Comparison of ENCODE assay signal across 8 cellular contexts in genomic region chr17:28661635-28662526, GRCh38. TPM values are rescaled to one million over a fixed set of nuclear protein-coding genes. Genes with fewer than 3 reads are reported as not detected.
DNase-seq lines count a peak whose midpoint lies in the region; ATAC-seq and TF ChIP-seq lines count a peak whose summit lies in the region.

Gene SDF2 (minus strand): TSS chr17:28661906. CDS start chr17:28661876, 30 bp downstream.
Gene SUPT6H (plus strand): TSS chr17:28662205. CDS start chr17:28673402, 11,197 bp downstream.

- H3K36me3 Mint-ChIP-seq in activated naive CD4-positive, alpha-beta T cell treated with anti-CD3 and anti-CD28 coated beads, Interleukin-2, amount 50 U/mL, for 72 hours, result peaks cover 34 to 41% of the 10 kb centered on the region in 2 donors

- H3K27ac Mint-ChIP-seq in activated naive CD4-positive, alpha-beta T cell treated with anti-CD3 and anti-CD28 coated beads, Interleukin-2, amount 50 U/mL, for 72 hours, result peak within 1 kb of the TSS; percentile 96 to 99

- TF ChIP-seq CTCF in ovary (IDR thresholded peaks at IDR 0.05), result no peak

- H3K36me3 ChIP-seq in ovary (no peaks in the 10 kb centered on the region), thymus (ENCODE audit: control insufficient read depth, insufficient read depth) (peaks cover 31% of the 10 kb centered on the region)

- H3K27me3 ChIP-seq in ovary (no peaks in the 10 kb centered on the region), thymus (ENCODE audit: control insufficient read depth, insufficient read depth) (no peaks in the 10 kb centered on the region)

- ATAC-seq in HG02610 (IDR thresholded peaks at IDR 0.05; ENCODE audit: unreplicated experiment), result peak; percentile 83
- peak; percentile 94 for ATAC-seq in activated naive CD4-positive, alpha-beta T cell treated with anti-CD3 and anti-CD28 coated beads, Interleukin-2, amount 50 U/mL, for 72 hours

- peaks cover 6% of the 10 kb centered on the region for H3K4me1 ChIP-seq in ovary (ENCODE audit: insufficient read depth)
- H3K4me1 ChIP-seq in thymus (ENCODE audit: control insufficient read depth, insufficient read depth, low read length), result peaks cover 11% of the 10 kb centered on the region

- no peaks in the 10 kb centered on the region for H3K9me3 ChIP-seq in ovary
- H3K9me3 ChIP-seq in thymus (ENCODE audit: control insufficient read depth), result no peaks in the 10 kb centered on the region

- TF ChIP-seq POLR2A in GM10847 (IDR thresholded peaks at IDR 0.05; ENCODE audit: extremely low read depth, insufficient read length) (peak; percentile 74), ovary (IDR thresholded peaks at IDR 0.05) (peak; percentile 92)

- H3K27ac ChIP-seq in ovary, result peak within 1 kb of the TSS; percentile 82 to 96
- H3K27ac ChIP-seq in thymus (ENCODE audit: low read depth), result peak within 1 kb of the TSS; percentile 94

- WGBS in ovary, 3 donors, result 0 to 1% (median 0%) methylated on average over 66 of the region's 66 CpGs
- under 1% methylated on average over 66 of the region's 66 CpGs for WGBS in thymus

- DNase-seq in NCI-H1105 (lab: John Stamatoyannopoulos, UW) (peak; percentile 73), SKM-1 (lab: John Stamatoyannopoulos, UW; ENCODE audit: unreplicated experiment) (peak; percentile 92), glomerular visceral epithelial cell (ENCODE audit: extremely low spot score) (peak; percentile 82), ovary (peak; percentile 87 to 94 (median 92))
- DNase-seq in activated naive CD4-positive, alpha-beta T cell treated with anti-CD3 and anti-CD28 coated beads, Interleukin-2, amount 50 U/mL, for 72 hours (ENCODE audit: low spot score in 2 of 2), result peak; percentile 93

- intact Hi-C loops in ovary (cut with DNase I), result loop anchor here in 1 of 4 donors (5.0 kb wide), 1 partner anchor 55 kb away; the partner anchor contains the start of genes RAB34 and RPL23A

- H3K9me3 Mint-ChIP-seq in activated naive CD4-positive, alpha-beta T cell treated with anti-CD3 and anti-CD28 coated beads, Interleukin-2, amount 50 U/mL, for 72 hours, result no peaks in the 10 kb centered on the region

- peak within 1 kb of the TSS; percentile 83 for H3K4me3 ChIP-seq in ovary
- H3K4me3 ChIP-seq in thymus (ENCODE audit: low read length), result peak within 1 kb of the TSS; percentile 61

- no peak for TF ChIP-seq EP300 in ovary (IDR thresholded peaks at IDR 0.05)

RNA-seq across cellular contexts. Expression of gene SDF2, which starts in this region (rescaled TPM):
- 10 to 100 TPM; 43.5 to 46.2 TPM for total RNA-seq in activated naive CD4-positive, alpha-beta T cell treated with anti-CD3 and anti-CD28 coated beads, Interleukin-2, amount 50 U/mL, for 72 hours
- 10 to 100 TPM; 33.9 to 53.1 (median 46.7) TPM for total RNA-seq in ovary
- polyA plus RNA-seq in ovary, result 100 to 1,000 TPM in 1 of 2 donors, 10 to 100 TPM in 1; 62.7 to 118 TPM
- 40.8 TPM for polyA plus RNA-seq in thymus

RNA-seq across cellular contexts. Expression of gene SUPT6H, which starts in this region (rescaled TPM):
- 10 to 100 TPM; 70.0 to 91.8 TPM for total RNA-seq in activated naive CD4-positive, alpha-beta T cell treated with anti-CD3 and anti-CD28 coated beads, Interleukin-2, amount 50 U/mL, for 72 hours
- 10 to 100 TPM; 42.3 to 83.8 (median 67.2) TPM for total RNA-seq in ovary
- 10 to 100 TPM; 34.8 to 80.1 TPM for polyA plus RNA-seq in ovary
- 27.0 TPM for polyA plus RNA-seq in thymus

Comparison
In these comparisons a context has a peak if more than half of its experiments do, and no peak if none do; other contexts are left out.
1. Peak in every context shown above with its lines: DNase-seq, ATAC-seq, H3K4me3 ChIP-seq and H3K27ac ChIP-seq.